1 cellular context compared by ENCODE assay signal in the genomic region with DNA sequence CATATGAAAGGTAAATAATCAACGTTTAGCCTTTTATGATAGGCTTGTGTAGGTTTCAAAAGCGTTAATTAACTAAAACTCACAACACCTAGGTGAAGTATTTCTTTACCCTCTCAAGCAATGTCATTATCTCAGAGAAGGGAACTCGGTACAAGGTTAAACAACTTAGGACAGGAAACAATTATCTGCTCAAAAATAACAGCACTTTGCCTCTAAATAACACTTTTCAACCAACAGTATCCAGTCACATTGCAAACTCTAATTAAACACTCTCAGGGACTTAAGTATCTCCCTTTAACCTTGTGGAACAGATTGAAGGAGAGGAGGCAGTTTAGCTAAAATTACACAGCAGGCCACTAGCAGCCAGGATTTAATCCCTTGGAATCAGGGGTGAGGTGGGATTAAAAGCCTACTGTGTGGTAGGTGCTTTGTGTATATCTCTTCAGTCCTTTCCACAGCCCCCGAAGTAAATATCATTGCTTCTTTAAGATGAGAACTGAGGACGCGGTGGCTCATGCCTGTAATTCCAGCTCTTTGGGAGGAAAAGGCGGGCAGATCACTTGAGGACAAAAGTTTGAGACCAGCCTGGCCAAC.
TF ChIP-seq lines count a peak whose summit lies in the region.

No MANE protein-coding gene starts in this region.

TF ChIP-seq in endothelial cell of umbilical vein, 7 proteins besides CTCF, POLR2A, EP300 and RAD21:
- TF ChIP-seq JUN (IDR thresholded peaks at IDR 0.05; ENCODE audit: borderline replicate concordance, insufficient read depth, insufficient read length, low read depth) (no peak), POLR2AphosphoS5 (IDR thresholded peaks at IDR 0.05; ENCODE audit: insufficient read depth, low read depth, low read length) (no peak), MAX (IDR thresholded peaks at IDR 0.05; ENCODE audit: insufficient read depth, insufficient read length) (no peak), MYC (IDR thresholded peaks at IDR 0.05; ENCODE audit: low read depth, low read length) (no peak), FOS (IDR thresholded peaks at IDR 0.05; ENCODE audit: borderline replicate concordance, insufficient read depth, low read length) (no peak), GATA2 (IDR thresholded peaks at IDR 0.05; ENCODE audit: insufficient read depth, insufficient read length, low read depth, low read length) (no peak), EZH2 (IDR thresholded peaks at IDR 0.05; ENCODE audit: borderline replicate concordance, low read depth, low read length, severe bottlenecking) (no peak)
TF ChIP-seq in endothelial cell of umbilical vein: peak in this region for 0.
